ENCODE assay signal across 8 cellular contexts in the genomic region with DNA sequence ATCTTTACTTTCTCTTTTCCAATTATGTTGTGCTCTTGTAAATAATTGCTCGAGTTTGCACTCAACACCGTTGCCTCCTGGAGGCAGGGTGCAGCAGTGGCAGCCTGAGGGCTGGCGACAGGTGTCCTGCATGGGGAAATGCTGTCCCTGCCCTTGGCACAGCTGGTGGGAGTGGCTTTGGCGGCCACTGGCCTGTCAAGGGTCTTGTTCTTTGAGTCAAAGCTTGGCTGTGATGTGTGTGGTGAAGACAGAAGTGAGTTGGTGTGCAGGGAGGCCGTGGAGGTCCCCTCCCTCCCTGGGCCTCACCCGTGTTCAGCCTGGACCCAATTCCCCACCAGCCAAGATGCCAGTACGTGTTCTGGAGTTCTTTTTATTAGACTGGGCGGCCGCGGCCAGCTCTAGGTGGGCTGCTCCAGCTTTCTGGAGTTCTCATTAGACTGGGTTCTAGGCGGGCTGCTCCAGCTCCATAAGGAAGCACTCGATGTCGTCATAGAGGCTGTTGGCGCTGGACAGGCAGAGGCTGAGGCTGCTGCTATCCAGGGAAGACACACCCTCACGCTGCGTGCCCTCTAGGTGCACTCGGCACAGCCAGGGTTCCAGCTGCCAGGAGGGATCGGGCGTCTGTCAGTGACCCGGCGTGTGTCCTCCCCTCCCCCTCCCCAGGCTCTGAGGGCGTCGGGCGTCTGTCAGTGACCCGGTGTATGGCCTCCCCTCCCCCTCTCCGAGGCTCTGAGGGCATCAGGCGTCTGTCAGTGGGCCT. TPM values are rescaled to one million over a fixed set of nuclear protein-coding genes. Genes with fewer than 3 reads are reported as not detected.
A peak's percentile ranks its signal among the peaks of the same experiment; 100 is the strongest.
DNase-seq lines count a peak whose midpoint lies in the region; ATAC-seq and TF ChIP-seq lines count a peak whose summit lies in the region.

No MANE protein-coding gene starts in this region.

- H3K9me3 Mint-ChIP-seq in stimulated activated naive B cell treated with anti-CD40 and anti-IgM and Interleukin-4, amounts not matched to agents 10 μg/mL and 1 μg/mL and 100 μg/mL, for 72 hours = no peaks in the 10 kb centered on the region

- peak overlapping the region; percentile 88 for H3K27ac Mint-ChIP-seq in stimulated activated naive B cell treated with anti-CD40 and anti-IgM and Interleukin-4, amounts not matched to agents 10 μg/mL and 1 μg/mL and 100 μg/mL, for 72 hours

- peaks cover 15 to 41% of the 10 kb centered on the region in 2 donors for H3K4me1 Mint-ChIP-seq in stimulated activated naive B cell treated with anti-CD40 and anti-IgM and Interleukin-4, amounts not matched to agents 10 μg/mL and 1 μg/mL and 100 μg/mL, for 72 hours

- H3K36me3 Mint-ChIP-seq in stimulated activated naive B cell treated with anti-CD40 and anti-IgM and Interleukin-4, amounts not matched to agents 10 μg/mL and 1 μg/mL and 100 μg/mL, for 72 hours = peaks cover 27 to 28% of the 10 kb centered on the region in 2 donors

- peak overlapping the region; percentile 36 to 37 for H3K4me3 Mint-ChIP-seq in stimulated activated naive B cell treated with anti-CD40 and anti-IgM and Interleukin-4, amounts not matched to agents 10 μg/mL and 1 μg/mL and 100 μg/mL, for 72 hours

- DNase-seq in activated CD4-positive, alpha-beta T cell treated with anti-CD3 and anti-CD28 coated beads for 48 hours = peak; percentile 47
- DNase-seq in activated CD4-positive, alpha-beta T cell treated with anti-CD3 and anti-CD28 coated beads for 4 hours = no peak
- DNase-seq in fibroblast of gingiva (ENCODE audit: low read depth) (peak; percentile 24), putamen (ENCODE audit: low spot score) (no peak), hepatic stellate cell (ENCODE audit: low spot score) (no peak)
- no peak for DNase-seq in stimulated activated naive B cell treated with anti-CD40 and anti-IgM and Interleukin-4, amounts not matched to agents 10 μg/mL and 1 μg/mL and 100 μg/mL, for 72 hours

- H3K27me3 Mint-ChIP-seq in stimulated activated naive B cell treated with anti-CD40 and anti-IgM and Interleukin-4, amounts not matched to agents 10 μg/mL and 1 μg/mL and 100 μg/mL, for 72 hours = no peaks in the 10 kb centered on the region

- no peak for ATAC-seq in stimulated activated naive B cell treated with anti-CD40 and anti-IgM and Interleukin-4, amounts not matched to agents 10 μg/mL and 1 μg/mL and 100 μg/mL, for 72 hours (replicated peaks)
- no peak for ATAC-seq in GM19397 (IDR thresholded peaks at IDR 0.05; ENCODE audit: unreplicated experiment)

TF ChIP-seq in PFSK-1, 5 proteins besides CTCF, POLR2A, EP300 and RAD21:
- TF ChIP-seq TAF1 (IDR thresholded peaks at IDR 0.05; ENCODE audit: borderline replicate concordance, insufficient read depth, low read length) (no peak), POLR2AphosphoS5 (IDR thresholded peaks at IDR 0.05; ENCODE audit: low read depth, low read length) (0 out of 2 replicates have a peak, but pooled peaks have one; percentile 14)
TF ChIP-seq in PFSK-1: peak in this region for 1.

RNA-seq across cellular contexts. Expression of gene IRF7, which starts 3.4 kb away (rescaled TPM):
- 24.8 TPM for polyA plus RNA-seq in PFSK-1 (2012; ENCODE audit: insufficient read length, low read depth)

RNA-seq across cellular contexts. Expression of gene CDHR5, which starts 12.4 kb away (rescaled TPM):
- 0.19 TPM for polyA plus RNA-seq in PFSK-1 (2012; ENCODE audit: insufficient read length, low read depth)

RNA-seq across cellular contexts. Expression of gene SCT, which starts 14.6 kb away (rescaled TPM):
- not detected for polyA plus RNA-seq in PFSK-1 (2012; ENCODE audit: insufficient read length, low read depth)

RNA-seq across cellular contexts. Expression of gene DRD4, which starts 24.7 kb away (rescaled TPM):
- polyA plus RNA-seq in PFSK-1 (2012; ENCODE audit: insufficient read length, low read depth) = 1.8 TPM

RNA-seq across cellular contexts. Expression of gene PHRF1, which starts 36.1 kb away (rescaled TPM):
- 36.4 TPM for polyA plus RNA-seq in PFSK-1 (2012; ENCODE audit: insufficient read length, low read depth)

Comparison
In these comparisons a context has a peak if more than half of its experiments do, and no peak if none do; other contexts are left out.
1. DNase-seq: peak in activated CD4-positive, alpha-beta T cell treated with anti-CD3 and anti-CD28 coated beads for 48 hours (single experiment) and fibroblast of gingiva (single experiment); none in activated CD4-positive, alpha-beta T cell treated with anti-CD3 and anti-CD28 coated beads for 4 hours (0 of 2), stimulated activated naive B cell treated with anti-CD40 and anti-IgM and Interleukin-4, amounts not matched to agents 10 μg/mL and 1 μg/mL and 100 μg/mL, for 72 hours (single experiment), putamen (single experiment) and hepatic stellate cell (single experiment).